ENCODE assay signal across 2 cellular contexts in the genomic region with DNA sequence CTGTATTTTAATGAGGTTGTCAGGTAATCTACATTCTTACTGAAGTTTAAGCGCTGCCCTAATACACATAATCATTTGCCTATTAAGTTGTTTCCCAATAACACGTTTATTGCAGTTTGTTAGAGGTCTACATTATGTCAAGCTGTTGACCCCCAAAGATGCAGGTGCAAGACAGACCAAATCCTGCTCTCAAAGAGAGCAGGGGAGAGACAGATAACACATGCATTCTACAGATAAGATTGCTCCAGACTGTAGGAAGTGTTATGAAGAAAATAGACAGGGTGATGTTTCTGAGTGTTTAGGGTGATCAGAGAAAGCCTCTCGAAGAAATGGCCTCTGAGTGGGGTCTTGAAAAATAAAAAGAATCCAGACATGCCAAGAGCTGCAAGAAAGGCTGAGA.
TF ChIP-seq lines count a peak whose summit lies in the region.

No MANE protein-coding gene starts in this region.

TF ChIP-seq in IMR-90, 13 proteins besides CTCF, POLR2A, EP300 and RAD21:
- TF ChIP-seq FOS (IDR thresholded peaks at IDR 0.05; ENCODE audit: low read depth, low read length) (no peak), CEBPB (IDR thresholded peaks at IDR 0.05; ENCODE audit: low read depth, low read length) (no peak), SMC3 (IDR thresholded peaks at IDR 0.05; ENCODE audit: low read depth, low read length) (no peak), NFE2L2 (IDR thresholded peaks at IDR 0.05; ENCODE audit: low read depth, low read length) (no peak), CHD1 (IDR thresholded peaks at IDR 0.05; ENCODE audit: low read depth, low read length) (no peak), BHLHE40 (IDR thresholded peaks at IDR 0.05; ENCODE audit: low read depth, low read length) (no peak), MAFK (IDR thresholded peaks at IDR 0.05; ENCODE audit: low read depth, low read length) (no peak), MAZ (IDR thresholded peaks at IDR 0.05; ENCODE audit: borderline replicate concordance, low read depth, low read length) (no peak), ELK1 (IDR thresholded peaks at IDR 0.05; ENCODE audit: borderline replicate concordance, low read depth, low read length) (no peak), RCOR1 (IDR thresholded peaks at IDR 0.05; ENCODE audit: insufficient replicate concordance, low read length) (no peak), MXI1 (IDR thresholded peaks at IDR 0.05; ENCODE audit: borderline replicate concordance, low read depth, low read length) (no peak), USF2 (IDR thresholded peaks at IDR 0.05; ENCODE audit: low read depth, low read length) (no peak), RFX5 (IDR thresholded peaks at IDR 0.05; ENCODE audit: low read depth, low read length) (no peak)

TF ChIP-seq in K562, 482 proteins besides CTCF, POLR2A, EP300 and RAD21:
- TF ChIP-seq CTCFL (IDR thresholded peaks at IDR 0.05; ENCODE audit: borderline replicate concordance, insufficient read depth, low read depth, low read length, poor library complexity, severe bottlenecking) (no peak), TEAD4 (IDR thresholded peaks at IDR 0.05; ENCODE audit: low read length) (peak; percentile 52), TEAD4 (CRISPR knock-in tag; IDR thresholded peaks at IDR 0.05; ENCODE audit: borderline replicate concordance) (no peak), TBP (optimal IDR thresholded peaks at IDR 0.05; ENCODE audit: low read depth, low read length) (no peak), TAL1 (IDR thresholded peaks at IDR 0.05) (peak; percentile 33; the same call in 1 of the 2 replicates), XRCC4 (IDR thresholded peaks at IDR 0.05; ENCODE audit: extremely low read depth, insufficient read depth, insufficient read length) (no peak), MEIS2 (IDR thresholded peaks at IDR 0.05; ENCODE audit: partially characterized antibody) (no peak), C11orf30 (IDR thresholded peaks at IDR 0.05; ENCODE audit: low read depth) (no peak), CBFA2T3 (IDR thresholded peaks at IDR 0.05) (peak; percentile 61), CBFA2T2 (conservative IDR thresholded peaks at IDR 0.05) (peak; percentile 52), ZNF133 (CRISPR knock-in tag; IDR thresholded peaks at IDR 0.05) (no peak)
- TF ChIP-seq, protein P1, sequence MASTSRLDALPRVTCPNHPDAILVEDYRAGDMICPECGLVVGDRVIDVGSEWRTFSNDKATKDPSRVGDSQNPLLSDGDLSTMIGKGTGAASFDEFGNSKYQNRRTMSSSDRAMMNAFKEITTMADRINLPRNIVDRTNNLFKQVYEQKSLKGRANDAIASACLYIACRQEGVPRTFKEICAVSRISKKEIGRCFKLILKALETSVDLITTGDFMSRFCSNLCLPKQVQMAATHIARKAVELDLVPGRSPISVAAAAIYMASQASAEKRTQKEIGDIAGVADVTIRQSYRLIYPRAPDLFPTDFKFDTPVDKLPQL (IDR thresholded peaks at IDR 0.05; ENCODE audit: extremely low read depth, insufficient read length): no peak
